In the genomic region with DNA sequence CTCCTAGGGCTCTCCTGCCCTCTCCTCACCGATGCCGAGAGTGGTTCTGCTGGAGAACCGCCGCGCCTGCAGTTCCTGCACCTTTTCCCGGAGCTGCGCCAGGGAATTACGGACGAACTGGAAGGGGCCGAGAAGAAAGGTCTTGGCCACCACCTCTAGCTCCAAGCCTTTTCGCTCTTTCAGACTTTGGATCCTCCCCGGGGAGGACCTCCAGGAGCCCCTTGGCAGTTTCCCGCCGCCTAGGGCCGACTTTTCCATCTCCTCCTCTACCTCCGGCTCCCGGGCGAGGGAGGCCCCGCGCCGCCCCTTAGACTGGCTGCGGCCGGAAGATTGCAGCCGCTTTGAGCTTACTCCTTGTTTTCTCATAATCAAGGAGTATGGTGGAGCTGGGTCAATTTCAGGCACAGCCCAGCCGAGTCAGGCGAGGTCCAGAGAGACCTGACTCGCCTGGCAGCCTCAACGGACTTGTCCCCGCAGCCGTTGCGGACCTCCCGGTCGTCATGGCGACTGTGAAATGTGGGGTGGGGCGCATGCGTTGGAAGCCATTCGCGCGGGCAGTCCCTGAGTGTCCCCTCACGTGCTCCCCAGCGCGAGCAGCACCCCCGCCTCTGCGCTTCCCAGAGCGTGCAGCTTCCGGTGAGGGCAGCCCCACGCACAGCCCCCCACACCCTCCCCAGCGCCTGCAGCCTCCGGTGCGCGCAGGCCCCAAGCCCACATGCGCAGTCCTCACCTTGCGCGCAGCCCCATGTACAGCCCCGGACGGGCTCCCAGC, we compare ENCODE assay signal across 8 cellular contexts. TPM values are rescaled to one million over a fixed set of nuclear protein-coding genes. Genes with fewer than 3 reads are reported as not detected.
A peak's percentile ranks its signal among the peaks of the same experiment; 100 is the strongest.
DNase-seq lines count a peak whose midpoint lies in the region; ATAC-seq, FAIRE-seq and TF ChIP-seq lines count a peak whose summit lies in the region.

Gene DPY19L2 (minus strand): TSS at position 466 of the 772 bp plus-strand sequence. CDS start 100 bp downstream, at position 366.

- no peaks in the 10 kb centered on the region for H4K20me1 ChIP-seq in endothelial cell of umbilical vein (replicated peaks; ENCODE audit: control insufficient read depth, extremely low read depth, insufficient read depth, low read length)

- no peaks in the 10 kb centered on the region for H3K36me3 ChIP-seq in endothelial cell of umbilical vein (ENCODE audit: control insufficient read depth in 2 of 2, extremely low read depth in 1 of 2, insufficient read depth in 2 of 2, low read length in 2 of 2)

- no peaks in the 10 kb centered on the region for H3K79me2 ChIP-seq in endothelial cell of umbilical vein (ENCODE audit: control insufficient read depth, insufficient read depth, low read length)

- no peak within 1 kb of the TSS for H3K27ac ChIP-seq in endothelial cell of umbilical vein (ENCODE audit: insufficient read depth, low read depth, low read length)

- TF ChIP-seq POLR2A in endothelial cell of umbilical vein (IDR thresholded peaks at IDR 0.05; ENCODE audit: low read depth, low read length), result no peak

- DNase-seq in EL (peak; percentile 88), NCI-H2171 treated with DMSO at 0.1 percent for 48 hours (lab: John Stamatoyannopoulos, UW) (peak; percentile 84), endothelial cell of umbilical vein (ENCODE audit: low read depth, low spot score) (peak; percentile 47), mesenteric fat pad (ENCODE audit: low spot score) (peak; percentile 88), SW480 (ENCODE audit: low spot score) (no peak)
- peak; percentile 21 to 46 for DNase-seq in activated CD8-positive, alpha-beta memory T cell treated with anti-CD3 and anti-CD28 coated beads for 4 hours (ENCODE audit: low read depth in 2 of 2)
- peak; percentile 29 to 42 for DNase-seq in stimulated activated CD8-positive, alpha-beta memory T cell treated with anti-CD3 and anti-CD28 coated beads, Interleukin-15, amount 100 ng/mL, for 4 hours (ENCODE audit: low read depth in 2 of 2)

- intact Hi-C loops in endothelial cell of umbilical vein (cut with micrococcal nuclease), result loop anchor here (2.0 to 5.0 kb wide), 3 partner anchors 246 to 565 kb away; no protein-coding TSS in a partner anchor

- no peaks in the 10 kb centered on the region for H3K9me3 ChIP-seq in endothelial cell of umbilical vein (replicated peaks; ENCODE audit: control insufficient read depth, insufficient read depth, low read length)

- no TSS peak for BruUV-seq in endothelial cell of umbilical vein (replicated peaks; lab: Mats Ljungman, UMichigan)

- CTCF ChIA-PET in endothelial cell of umbilical vein (lab: Charles Lee), result no interaction called here

- POLR2A ChIA-PET in endothelial cell of umbilical vein (lab: Charles Lee), result no interaction called here

- dilution Hi-C loops in endothelial cell of umbilical vein (cut with MboI; ENCODE audit: extremely low pct_ligation_motif_present, low sequenced_read_pairs), result no loop called here

- peak within 1 kb of the TSS; percentile 39 to 49 (median 48) for H3K4me3 ChIP-seq in endothelial cell of umbilical vein (replicated peaks in 1 of 3; ENCODE audit: insufficient read depth in 1 of 3, low read depth in 1 of 3, low read length in 3 of 3)

- H2AFZ ChIP-seq in endothelial cell of umbilical vein (ENCODE audit: low read depth, low read length), result peak within 1 kb of the TSS; percentile 90

- ATAC-seq in HG02678 (IDR thresholded peaks at IDR 0.05; ENCODE audit: unreplicated experiment), result peak; percentile 64

- no peaks in the 10 kb centered on the region for H3K9me1 ChIP-seq in endothelial cell of umbilical vein (replicated peaks; ENCODE audit: control insufficient read depth, extremely low read depth, insufficient read depth, low read length)

- H3K4me1 ChIP-seq in endothelial cell of umbilical vein (ENCODE audit: control insufficient read depth, extremely low read depth, insufficient read depth, low read length), result no peaks in the 10 kb centered on the region

- TF ChIP-seq CTCF in endothelial cell of umbilical vein (IDR thresholded peaks at IDR 0.05; ENCODE audit: extremely low read depth in 1 of 2, insufficient read depth in 1 of 2, low read depth in 1 of 2, low read length in 2 of 2), result no peak

- no peak for FAIRE-seq in endothelial cell of umbilical vein (lab: Jason Lieb, UNC)

- peak within 1 kb of the TSS; percentile 90 for H3K4me2 ChIP-seq in endothelial cell of umbilical vein (ENCODE audit: insufficient read depth, low read length)

- peaks cover 4 to 8% of the 10 kb centered on the region in 2 experiments for H3K27me3 ChIP-seq in endothelial cell of umbilical vein (ENCODE audit: control insufficient read depth in 2 of 2, insufficient read depth in 2 of 2, low read length in 2 of 2)

- H3K9ac ChIP-seq in endothelial cell of umbilical vein (replicated peaks; ENCODE audit: extremely low read depth, insufficient read depth, low read length), result peak within 1 kb of the TSS; percentile 9

TF ChIP-seq in endothelial cell of umbilical vein, 7 proteins besides CTCF, POLR2A, EP300 and RAD21:
- TF ChIP-seq JUN (IDR thresholded peaks at IDR 0.05; ENCODE audit: borderline replicate concordance, insufficient read depth, insufficient read length, low read depth) (no peak), EZH2 (IDR thresholded peaks at IDR 0.05; ENCODE audit: borderline replicate concordance, low read depth, low read length, severe bottlenecking) (no peak), GATA2 (IDR thresholded peaks at IDR 0.05; ENCODE audit: insufficient read depth, insufficient read length, low read depth, low read length) (no peak), FOS (IDR thresholded peaks at IDR 0.05; ENCODE audit: borderline replicate concordance, insufficient read depth, low read length) (no peak), POLR2AphosphoS5 (IDR thresholded peaks at IDR 0.05; ENCODE audit: insufficient read depth, low read depth, low read length) (no peak), MYC (IDR thresholded peaks at IDR 0.05; ENCODE audit: low read depth, low read length) (no peak)
- TF ChIP-seq, protein P1, sequence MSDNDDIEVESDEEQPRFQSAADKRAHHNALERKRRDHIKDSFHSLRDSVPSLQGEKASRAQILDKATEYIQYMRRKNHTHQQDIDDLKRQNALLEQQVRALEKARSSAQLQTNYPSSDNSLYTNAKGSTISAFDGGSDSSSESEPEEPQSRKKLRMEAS (IDR thresholded peaks at IDR 0.05; ENCODE audit: insufficient read depth, insufficient read length), result no peak
TF ChIP-seq in endothelial cell of umbilical vein: peak in this region for 0.

RNA-seq across cellular contexts. Expression of gene DPY19L2, which starts in this region (rescaled TPM):
- 1.6 and 2.3 TPM in 2 replicates for total RNA-seq in endothelial cell of umbilical vein
- polyA plus RNA-seq in endothelial cell of umbilical vein, result 0.38 and 0.59 TPM in 2 replicates
- polyA plus RNA-seq in endothelial cell of umbilical vein (2011; cell fraction: cytosol; rRNA removed), result 0.06 and 0.10 TPM in 2 replicates
- polyA plus RNA-seq in endothelial cell of umbilical vein (2011; cell fraction: nucleus; rRNA removed), result 5.5 and 6.8 TPM in 2 replicates
- polyA plus RNA-seq in endothelial cell of umbilical vein (2012), result 0.26 and 1.0 TPM in 2 replicates
- polyA minus RNA-seq in endothelial cell of umbilical vein, result 0.91 and 0.97 TPM in 2 replicates
- polyA minus RNA-seq in endothelial cell of umbilical vein (2011; cell fraction: cytosol; rRNA and poly(A)+ RNA removed), result not detected
- polyA minus RNA-seq in endothelial cell of umbilical vein (2011; cell fraction: nucleus; rRNA and poly(A)+ RNA removed), result 3.1 and 3.3 TPM in 2 replicates
- total RNA-seq in mesenteric fat pad, result 6.2 TPM
